ENCODE assay signal across 1 cellular context in the genomic region with DNA sequence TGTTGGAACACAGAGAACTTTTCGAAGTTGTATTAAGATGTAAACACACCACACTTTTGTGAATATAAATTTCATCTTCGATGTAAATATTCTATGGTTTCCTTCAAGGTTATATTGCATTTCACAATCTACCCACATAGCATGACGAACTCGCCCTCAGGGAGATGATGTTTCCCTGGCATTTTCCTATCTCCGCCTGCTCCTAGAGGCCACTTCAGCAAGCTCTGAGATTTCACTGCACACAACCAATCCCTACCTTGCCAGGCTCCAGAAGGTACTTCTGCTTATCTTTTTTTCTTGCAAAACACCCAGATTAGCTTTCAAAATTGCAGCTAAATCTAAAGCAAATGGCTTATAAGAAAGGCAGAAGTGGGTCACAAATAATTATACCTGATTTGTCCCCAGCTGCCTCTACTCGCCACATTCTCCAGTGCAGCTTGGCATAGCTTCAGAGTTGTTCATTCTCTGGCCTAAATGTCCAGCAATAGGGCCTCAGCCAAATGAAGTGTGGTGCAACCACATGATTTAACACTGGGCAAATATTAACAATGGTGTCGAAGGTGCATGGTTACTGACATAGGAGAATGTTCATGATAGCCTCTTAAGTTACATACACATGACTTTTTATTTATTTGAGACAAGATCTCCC.
TF ChIP-seq lines count a peak whose summit lies in the region.

No MANE protein-coding gene starts in this region.

TF ChIP-seq in HepG2, 621 proteins besides CTCF, POLR2A, EP300 and RAD21:
- TF ChIP-seq HNRNPLL (IDR thresholded peaks at IDR 0.05; ENCODE audit: low read depth, low read length, poor library complexity, severe bottlenecking) (no peak), CEBPB (IDR thresholded peaks at IDR 0.05; ENCODE audit: borderline replicate concordance, low read depth, low read length) (0 out of 2 replicates have a peak, but pooled peaks have one; percentile 10)
